21 cellular contexts compared by ENCODE assay signal in the genomic region with DNA sequence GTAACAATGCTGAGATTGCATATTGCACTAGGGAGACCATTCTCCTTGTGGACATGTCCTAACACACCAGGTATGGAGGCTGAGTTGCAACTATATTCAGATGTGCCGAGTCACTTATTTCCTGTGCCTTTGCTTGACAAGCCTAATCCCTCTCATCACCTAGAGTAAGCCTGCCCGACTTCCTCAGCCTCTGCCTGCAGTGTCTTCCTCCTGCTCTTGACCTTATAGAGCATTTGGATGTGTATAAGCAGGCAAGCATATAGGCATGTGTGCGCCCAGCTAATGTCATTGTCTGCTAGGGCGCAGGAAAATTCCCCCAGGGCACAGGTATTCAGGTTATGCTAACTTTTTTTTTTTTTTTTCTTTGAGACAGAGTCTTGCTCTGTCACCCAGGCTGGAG.
DNase-seq lines count a peak whose midpoint lies in the region; ATAC-seq, FAIRE-seq and TF ChIP-seq lines count a peak whose summit lies in the region.
"Had no signal": no experiment of that assay in that cellular context is flagged by ENCODE, and none has a peak within 500 bp of the region (broad histone marks: within the 10 kb centered on the region; RNA-seq: fewer than 3 reads in every experiment).

No MANE protein-coding gene starts in this region.

- H3K4me1 ChIP-seq in HepG2 (ENCODE audit: insufficient read depth, low read length) (no peaks in the 10 kb centered on the region), right lobe of liver (no peaks in the 10 kb centered on the region), mammary epithelial cell (ENCODE audit: insufficient read depth, low read length) (peaks cover 18% of the 10 kb centered on the region)
- H3K4me1 ChIP-seq: lower lobe of right lung, sigmoid colon, SJSA1 had no signal

- H3K36me3 ChIP-seq in HepG2 (replicated peaks in 1 of 2; ENCODE audit: control insufficient read depth in 1 of 2, insufficient read depth in 2 of 2, low read length in 2 of 2) (no peaks in the 10 kb centered on the region), right lobe of liver (no peaks in the 10 kb centered on the region), mammary epithelial cell (ENCODE audit: insufficient read depth, low read length) (no peaks in the 10 kb centered on the region)
- H3K36me3 ChIP-seq: heart right ventricle, lower lobe of right lung, sigmoid colon, SJSA1, stomach had no signal

- H3K27ac ChIP-seq in HepG2 (ENCODE audit: extremely low read length, insufficient read depth, low read length) (no peak overlapping the region), right lobe of liver (no peak overlapping the region), mammary epithelial cell (ENCODE audit: insufficient read depth, low read depth, low read length) (no peak overlapping the region)
- H3K27ac ChIP-seq: lower lobe of right lung, sigmoid colon, SJSA1, stomach had no signal

- peaks cover 9% of the 10 kb centered on the region for H3K9me3 Mint-ChIP-seq in activated CD4-positive, alpha-beta memory T cell treated with anti-CD3 and anti-CD28 coated beads for 36 hours

- no peaks in the 10 kb centered on the region for H3K27me3 Mint-ChIP-seq in activated CD4-positive, alpha-beta memory T cell treated with anti-CD3 and anti-CD28 coated beads for 36 hours
- H3K27me3 Mint-ChIP-seq: activated naive CD4-positive, alpha-beta T cell treated with anti-CD3 and anti-CD28 coated beads, Interleukin-2, amount 50 U/mL, for 24 hours had no signal

- no peak overlapping the region for H3K4me3 Mint-ChIP-seq in activated CD4-positive, alpha-beta memory T cell treated with anti-CD3 and anti-CD28 coated beads for 36 hours
- H3K4me3 Mint-ChIP-seq: activated naive CD4-positive, alpha-beta T cell treated with anti-CD3 and anti-CD28 coated beads, Interleukin-2, amount 50 U/mL, for 24 hours; H9 had no signal

- TF ChIP-seq CTCF in HepG2 (CRISPR knock-in tag; IDR thresholded peaks at IDR 0.05) = no peak
- no peak for TF ChIP-seq CTCF in right lobe of liver (IDR thresholded peaks at IDR 0.05)
- no peak for TF ChIP-seq CTCF in mammary epithelial cell (conservative IDR thresholded peaks at IDR 0.05 in 1 of 2, IDR thresholded peaks at IDR 0.05 in 1 of 2; ENCODE audit: extremely low read depth in 1 of 2, insufficient read depth in 1 of 2, low read depth in 1 of 2, low read length in 2 of 2)
- no peak for TF ChIP-seq CTCF in GM13976 (IDR thresholded peaks at IDR 0.05; ENCODE audit: borderline replicate concordance, control extremely low read depth, extremely low read depth, insufficient read depth, missing control alignments)

- no peak for FAIRE-seq in HepG2 (lab: Jason Lieb, UNC)

- no peaks in the 10 kb centered on the region for H3K4me1 Mint-ChIP-seq in activated CD4-positive, alpha-beta memory T cell treated with anti-CD3 and anti-CD28 coated beads for 36 hours (ENCODE audit: low read depth)
- H3K4me1 Mint-ChIP-seq: activated naive CD4-positive, alpha-beta T cell treated with anti-CD3 and anti-CD28 coated beads, Interleukin-2, amount 50 U/mL, for 24 hours had no signal

- no TSS peak for BruUV-seq in HepG2 (replicated peaks; lab: Mats Ljungman, UMichigan)
- BruUV-seq in mammary epithelial cell (replicated peaks; lab: Mats Ljungman, UMichigan) = no TSS peak

- H2AFZ ChIP-seq in HepG2 (ENCODE audit: low read length) (no peak overlapping the region), mammary epithelial cell (ENCODE audit: low read depth, low read length) (peak overlapping the region; percentile 14)

- dilution Hi-C loops in mammary epithelial cell (cut with HindIII; ENCODE audit: low sequenced_read_pairs) = no loop called here

- intact Hi-C loops in HepG2 (cut with micrococcal nuclease; ENCODE audit: unreplicated experiment) = no loop called here
- intact Hi-C loops in right lobe of liver (cut with DNase I) = no loop called here
- intact Hi-C loops in mammary epithelial cell (cut with micrococcal nuclease) = loop anchor here (1.0 kb wide), 1 partner anchor 21 kb away; no protein-coding TSS in a partner anchor
- intact Hi-C loops in activated CD4-positive, alpha-beta memory T cell treated with anti-CD3 and anti-CD28 coated beads for 36 hours (cut with micrococcal nuclease) = no loop called here

- TF ChIP-seq EP300 in HepG2 (IDR thresholded peaks at IDR 0.05; ENCODE audit: low read depth in 2 of 2, low read length in 2 of 2) (no peak), HepG2 (CRISPR knock-in tag; IDR thresholded peaks at IDR 0.05; ENCODE audit: borderline replicate concordance) (no peak)

- H3K4me2 ChIP-seq in HepG2 (ENCODE audit: low read depth, low read length) (peak overlapping the region; percentile 18; the same call in 1 of the 2 replicates), mammary epithelial cell (ENCODE audit: insufficient read depth, low read depth, low read length) (peak overlapping the region; percentile 28)

- H3K27ac Mint-ChIP-seq in activated CD4-positive, alpha-beta memory T cell treated with anti-CD3 and anti-CD28 coated beads for 36 hours = no peak overlapping the region
- H3K27ac Mint-ChIP-seq: activated naive CD4-positive, alpha-beta T cell treated with anti-CD3 and anti-CD28 coated beads, Interleukin-2, amount 50 U/mL, for 24 hours; H9; immature natural killer cell had no signal

- H3K27me3 ChIP-seq in HepG2 (ENCODE audit: control insufficient read depth in 1 of 2, insufficient read depth in 2 of 2, low read length in 2 of 2) (no peaks in the 10 kb centered on the region), right lobe of liver (no peaks in the 10 kb centered on the region), mammary epithelial cell (ENCODE audit: insufficient read depth, low read length) (no peaks in the 10 kb centered on the region)
- H3K27me3 ChIP-seq: heart right ventricle, sigmoid colon, SJSA1, stomach had no signal

- no peak for TF ChIP-seq RAD21 in HepG2 (CRISPR knock-in tag; IDR thresholded peaks at IDR 0.05)

- H3K36me3 Mint-ChIP-seq in activated CD4-positive, alpha-beta memory T cell treated with anti-CD3 and anti-CD28 coated beads for 36 hours = no peaks in the 10 kb centered on the region
- H3K36me3 Mint-ChIP-seq: activated naive CD4-positive, alpha-beta T cell treated with anti-CD3 and anti-CD28 coated beads, Interleukin-2, amount 50 U/mL, for 24 hours; immature natural killer cell had no signal

- CTCF ChIA-PET in HepG2 (lab: Yijun Ruan, JAX; ENCODE audit: low intra/inter-chr PET ratio, low total read pairs) = no interaction called here
- CTCF ChIA-PET in mammary epithelial cell (lab: Charles Lee; ENCODE audit: low non-redundant PET) = no interaction called here
- CTCF ChIA-PET in activated CD4-positive, alpha-beta memory T cell treated with anti-CD3 and anti-CD28 coated beads for 36 hours (lab: Charles Lee) = no interaction called here

- in situ Hi-C loops in HepG2 (cut with HindIII; ENCODE audit: extremely low pct_ligation_motif_present, low pct_unique_long_range_greater_than_20kb) = no loop called here
- in situ Hi-C loops in mammary epithelial cell (cut with MboI; ENCODE audit: low sequenced_read_pairs in 2 of 2) = no loop called here
- in situ Hi-C loops in GM13976 (cut with MboI; ENCODE audit: low sequenced_read_pairs, unreplicated experiment) = no loop called here

- H3K9me3 ChIP-seq in HepG2 (ENCODE audit: low read length) (no peaks in the 10 kb centered on the region), right lobe of liver (no peaks in the 10 kb centered on the region), mammary epithelial cell (replicated peaks; ENCODE audit: insufficient read depth, low read length) (no peaks in the 10 kb centered on the region)
- H3K9me3 ChIP-seq: lower lobe of right lung, sigmoid colon, SJSA1, stomach had no signal

- WGBS in HepG2 (ENCODE audit: low lambda C conversion rate) = 51% methylated on average over 4 of the region's 4 CpGs
- WGBS in right lobe of liver (ENCODE audit: insufficient coverage, low coverage, low lambda C conversion rate, missing lambda C conversion rate) = 78% methylated on average over 4 of the region's 4 CpGs
- WGBS in mammary epithelial cell (ENCODE audit: low coverage, missing lambda C conversion rate) = 41% methylated on average over 4 of the region's 4 CpGs

- H3K9ac ChIP-seq in HepG2 (ENCODE audit: insufficient read depth, low read depth, low read length) = no peak overlapping the region
- H3K9ac ChIP-seq in mammary epithelial cell (ENCODE audit: insufficient read depth, low read length) = no peak overlapping the region

- no peaks in the 10 kb centered on the region for H4K20me1 ChIP-seq in HepG2 (ENCODE audit: insufficient read depth, low read length)
- H4K20me1 ChIP-seq in mammary epithelial cell (ENCODE audit: insufficient read depth, low read length) = no peaks in the 10 kb centered on the region

- H3K79me2 ChIP-seq in HepG2 (ENCODE audit: insufficient read depth, low read length) (no peaks in the 10 kb centered on the region), mammary epithelial cell (ENCODE audit: insufficient read depth, low read length) (no peaks in the 10 kb centered on the region)

- H3K4me3 ChIP-seq in HepG2 (replicated peaks in 1 of 3; ENCODE audit: insufficient read depth in 1 of 3, low read depth in 2 of 3, low read length in 3 of 3) (no peak overlapping the region), right lobe of liver (no peak overlapping the region), mammary epithelial cell (replicated peaks in 1 of 3; ENCODE audit: insufficient read depth in 1 of 3, low read depth in 2 of 3, low read length in 3 of 3) (no peak overlapping the region)
- H3K4me3 ChIP-seq: heart right ventricle, lower lobe of right lung, sigmoid colon, SJSA1, stomach had no signal

- POLR2A ChIA-PET in HepG2 (lab: Yijun Ruan, JAX) = no interaction called here
- POLR2A ChIA-PET in activated CD4-positive, alpha-beta memory T cell treated with anti-CD3 and anti-CD28 coated beads for 36 hours (lab: Charles Lee) = no interaction called here

- no peak for DNase-seq in HepG2 (ENCODE audit: low spot score)
- DNase-seq in right lobe of liver = no peak
- peak; percentile 37 for DNase-seq in HT1080 (ENCODE audit: low read depth)
- DNase-seq in mammary epithelial cell = peak; percentile 73
- DNase-seq in GM13976 (ENCODE audit: low spot score) = no peak
- no peak for DNase-seq in activated CD4-positive, alpha-beta memory T cell treated with anti-CD3 and anti-CD28 coated beads for 36 hours
- DNase-seq: activated T-cell treated with anti-CD3 and anti-CD28 coated beads, Interleukin-2, amount 50 U/mL, for 48 hours; H9; heart right ventricle; immature natural killer cell; Kasumi-1; lower lobe of right lung; NCI-H1436; NCI-H446; nucleus accumbens; sigmoid colon; stomach had no signal

- TF ChIP-seq POLR2A in HepG2 (IDR thresholded peaks at IDR 0.05; ENCODE audit: insufficient read depth in 1 of 2, low read depth in 2 of 2, low read length in 2 of 2) = no peak
- TF ChIP-seq POLR2A in right lobe of liver (IDR thresholded peaks at IDR 0.05) = no peak

- no peak for ATAC-seq in HepG2
- ATAC-seq in right lobe of liver = no peak
- ATAC-seq in GM21717 (IDR thresholded peaks at IDR 0.05; ENCODE audit: unreplicated experiment) = no peak
- no peak for ATAC-seq in HG03442 (IDR thresholded peaks at IDR 0.05; ENCODE audit: unreplicated experiment)

TF ChIP-seq in HepG2, 621 proteins besides CTCF, POLR2A, EP300 and RAD21:
- peak in 1 of 2 experiments; percentile 56; a peak in 2 of 4 replicates for TF ChIP-seq MAFK (conservative IDR thresholded peaks at IDR 0.05 in 1 of 2, IDR thresholded peaks at IDR 0.05 in 1 of 2; ENCODE audit: low read length in 2 of 2)
- no peak for TF ChIP-seq NR2C2 (CRISPR knock-in tag; IDR thresholded peaks at IDR 0.05; ENCODE audit: borderline replicate concordance)

Comparison
In these comparisons a context has a peak if more than half of its experiments do, and no peak if none do; other contexts are left out.
1. DNase-seq: peak in HT1080 (single experiment) and mammary epithelial cell (single experiment); none in HepG2 (single experiment), right lobe of liver (0 of 3), GM13976 (single experiment) and activated CD4-positive, alpha-beta memory T cell treated with anti-CD3 and anti-CD28 coated beads for 36 hours (single experiment).